12 cellular contexts compared by ENCODE assay signal in the genomic region with DNA sequence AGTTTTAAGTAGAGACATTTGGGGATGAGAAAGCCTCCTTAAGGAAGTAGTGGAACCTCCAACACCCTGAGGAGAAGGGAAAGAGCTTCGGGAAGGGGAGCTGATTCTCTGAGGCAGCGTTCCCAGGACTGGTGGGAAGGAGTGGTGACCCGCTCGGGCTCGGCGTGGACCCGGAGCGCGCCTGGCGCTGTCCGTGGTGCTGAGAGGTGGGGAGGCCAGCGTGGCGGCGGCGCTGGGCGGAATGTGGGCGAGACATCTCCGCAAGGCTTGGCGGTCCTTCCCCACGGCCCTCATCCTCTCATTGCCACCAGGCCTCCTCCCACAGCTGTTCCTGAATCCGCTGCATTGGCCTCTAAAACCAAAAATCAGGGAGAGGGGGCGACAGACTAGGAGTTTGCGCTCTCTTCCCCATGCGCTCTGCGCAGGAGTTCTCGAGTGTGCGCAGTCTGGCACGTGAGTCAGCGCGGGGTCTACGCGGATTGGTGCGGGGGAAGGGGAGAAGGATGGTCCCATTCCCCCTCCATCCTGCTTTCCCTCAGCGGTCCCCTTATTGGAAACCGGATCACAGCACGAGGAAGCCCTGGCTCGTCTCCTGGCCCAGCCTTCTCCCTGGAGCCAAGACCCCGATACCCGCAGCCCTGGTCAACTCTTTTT. TPM values are rescaled to one million over a fixed set of nuclear protein-coding genes. Genes with fewer than 3 reads are reported as not detected.
A peak's percentile ranks its signal among the peaks of the same experiment; 100 is the strongest.
DNase-seq lines count a peak whose midpoint lies in the region; TF ChIP-seq lines count a peak whose summit lies in the region.
"Had no signal": no experiment of that assay in that cellular context is flagged by ENCODE, and none has a peak within 500 bp of the region (broad histone marks: within the 10 kb centered on the region; RNA-seq: fewer than 3 reads in every experiment).

No MANE protein-coding gene starts in this region.

- no peaks in the 10 kb centered on the region for H3K36me3 ChIP-seq in iPS-20b (ENCODE audit: insufficient read depth, low read depth, low read length)
- no peaks in the 10 kb centered on the region for H3K36me3 ChIP-seq in esophagus squamous epithelium
- H3K36me3 ChIP-seq: neutrophil had no signal

- no peaks in the 10 kb centered on the region for H3K9me3 ChIP-seq in iPS-20b (ENCODE audit: insufficient read depth, low read depth, low read length)
- H3K9me3 ChIP-seq in esophagus squamous epithelium, result no peaks in the 10 kb centered on the region
- H3K9me3 ChIP-seq: neutrophil had no signal

- H3K4me3 ChIP-seq in iPS-20b (ENCODE audit: low read length) (peak overlapping the region; percentile 49), esophagus squamous epithelium (no peak overlapping the region)

- no peak for TF ChIP-seq POLR2A in esophagus squamous epithelium (IDR thresholded peaks at IDR 0.05)

- intact Hi-C loops in esophagus squamous epithelium (cut with DNase I), result no loop called here

- TF ChIP-seq CTCF in esophagus squamous epithelium (IDR thresholded peaks at IDR 0.05), result no peak

- H3K4me1 ChIP-seq in iPS-20b (ENCODE audit: insufficient read depth, low read length) (peaks cover 5% of the 10 kb centered on the region; the same call in 1 of the 2 replicates), esophagus squamous epithelium (no peaks in the 10 kb centered on the region)

- WGBS in esophagus squamous epithelium, 2 donors, result 26 to 30% methylated on average over 21 to 29 of the region's 39 CpGs

- H3K9ac ChIP-seq in iPS-20b (ENCODE audit: low read depth, low read length), result no peak overlapping the region

- DNase-seq in activated CD4-positive, alpha-beta T cell treated with anti-CD3 and anti-CD28 coated beads for 48 hours, result peak; percentile 43
- no peak for DNase-seq in activated CD4-positive, alpha-beta T cell treated with anti-CD3 and anti-CD28 coated beads for 1 hour
- DNase-seq in amniotic epithelial cell (ENCODE audit: low read depth) (peak; percentile 25), esophagus squamous epithelium (lab: John Stamatoyannopoulos, UW) (no peak), NCI-H128 (lab: John Stamatoyannopoulos, UW; ENCODE audit: unreplicated experiment) (no peak), NCI-H1436 (lab: John Stamatoyannopoulos, UW) (no peak)
- DNase-seq in stimulated activated CD4-positive, alpha-beta T cell treated with anti-CD3 and anti-CD28 coated beads, Interleukin-4, amount 100 ng/mL, for 1 hour, result peak; percentile 33
- DNase-seq: NCI-H1417; stimulated activated naive B cell treated with anti-CD40 and anti-IgM and Interleukin-4, amounts not matched to agents 10 μg/mL and 1 μg/mL and 100 μg/mL, for 72 hours had no signal

- H3K27me3 ChIP-seq in iPS-20b (ENCODE audit: insufficient read depth, low read length), result peaks cover 88% of the 10 kb centered on the region
- H3K27me3 ChIP-seq in esophagus squamous epithelium, result peaks cover 0 to 92% (median 9%) of the 10 kb centered on the region in 4 donors

- H3K27ac ChIP-seq in iPS-20b (ENCODE audit: low read length) (no peak overlapping the region), esophagus squamous epithelium (no peak overlapping the region)
- H3K27ac ChIP-seq: neutrophil had no signal

RNA-seq across cellular contexts. Expression of a gene that starts 0.9 kb away (rescaled TPM):
- total RNA-seq in esophagus squamous epithelium, result not detected
- total RNA-seq: dermis microvascular lymphatic vessel endothelial cell had no signal

RNA-seq across cellular contexts. Expression of a gene that starts 22.5 kb away (rescaled TPM):
- not detected for total RNA-seq in esophagus squamous epithelium
- total RNA-seq: dermis microvascular lymphatic vessel endothelial cell had no signal

RNA-seq across cellular contexts. Expression of a gene that starts 52.5 kb away (rescaled TPM):
- total RNA-seq in esophagus squamous epithelium, result 10 to 100 TPM; 30.3 to 72.6 (median 35.1) TPM

RNA-seq across cellular contexts. Expression of a gene that starts 56.0 kb away (rescaled TPM):
- 10 to 100 TPM; 36.7 to 82.4 (median 39.5) TPM for total RNA-seq in esophagus squamous epithelium

Comparison
In these comparisons a context has a peak if more than half of its experiments do, and no peak if none do; other contexts are left out.
1. DNase-seq: peak in activated CD4-positive, alpha-beta T cell treated with anti-CD3 and anti-CD28 coated beads for 48 hours (single experiment), amniotic epithelial cell (single experiment) and stimulated activated CD4-positive, alpha-beta T cell treated with anti-CD3 and anti-CD28 coated beads, Interleukin-4, amount 100 ng/mL, for 1 hour (single experiment); none in activated CD4-positive, alpha-beta T cell treated with anti-CD3 and anti-CD28 coated beads for 1 hour (single experiment), esophagus squamous epithelium (single experiment), NCI-H128 (single experiment) and NCI-H1436 (single experiment).